Comparison of ENCODE assay signal across 10 cellular contexts in genomic region chrX:21993265-21993664, GRCh38. TPM values are rescaled to one million over a fixed set of nuclear protein-coding genes. Genes with fewer than 3 reads are reported as not detected.
DNase-seq lines count a peak whose midpoint lies in the region; ATAC-seq and TF ChIP-seq lines count a peak whose summit lies in the region.
"Had no signal": no experiment of that assay in that cellular context is flagged by ENCODE, and none has a peak within 500 bp of the region (broad histone marks: within the 10 kb centered on the region; RNA-seq: fewer than 3 reads in every experiment).

No MANE protein-coding gene starts in this region.

- H3K27ac ChIP-seq in vagina (no peak overlapping the region), WERI-Rb-1 (no peak overlapping the region)

- DNase-seq in GF-D8 (lab: John Stamatoyannopoulos, UW) (peak; percentile 72), globus pallidus (ENCODE audit: low spot score) (peak; percentile 38), vagina (ENCODE audit: extremely low spot score in 2 of 2) (no peak), WERI-Rb-1 (no peak), retina (no peak), NCI-H1092 (lab: John Stamatoyannopoulos, UW) (no peak)
- DNase-seq: CD4-positive, alpha-beta memory T cell; Karpas-422 had no signal

- intact Hi-C loops in vagina (cut with DNase I), result loop anchor here (5.0 kb wide), 1 partner anchor 1919 kb away; no protein-coding TSS in a partner anchor

- H3K9me3 ChIP-seq in vagina (no peaks in the 10 kb centered on the region), WERI-Rb-1 (ENCODE audit: severe bottlenecking) (no peaks in the 10 kb centered on the region)

- peaks cover 0 to 6% of the 10 kb centered on the region in 2 donors for H3K36me3 ChIP-seq in vagina
- H3K36me3 ChIP-seq in WERI-Rb-1, result peaks cover 3% of the 10 kb centered on the region

- no peak for TF ChIP-seq POLR2A in vagina (IDR thresholded peaks at IDR 0.05)

- TF ChIP-seq CTCF in vagina (IDR thresholded peaks at IDR 0.05) (no peak), WERI-Rb-1 (IDR thresholded peaks at IDR 0.05; ENCODE audit: low read depth, low read length) (no peak)

- H3K27me3 ChIP-seq in vagina (no peaks in the 10 kb centered on the region), WERI-Rb-1 (ENCODE audit: insufficient read depth, low read depth, severe bottlenecking) (no peaks in the 10 kb centered on the region)

- H3K4me3 ChIP-seq in vagina (no peak overlapping the region), WERI-Rb-1 (ENCODE audit: low read depth, low read length) (no peak overlapping the region)

- ATAC-seq in GM21360 (IDR thresholded peaks at IDR 0.05; ENCODE audit: unreplicated experiment) (peak; percentile 67), HG03354 (IDR thresholded peaks at IDR 0.05; ENCODE audit: poor library complexity, severe bottlenecking, unreplicated experiment) (peak; percentile 76)

- no peaks in the 10 kb centered on the region for H3K4me1 ChIP-seq in vagina

RNA-seq across cellular contexts. Expression of gene PHEX, which starts 38.9 kb away (rescaled TPM):
- total RNA-seq in vagina, result 0.49 TPM

RNA-seq across cellular contexts. Expression of gene SMS, which starts 52.8 kb away (rescaled TPM):
- total RNA-seq in vagina, result 36.8 TPM

Comparison
In these comparisons a context has a peak if more than half of its experiments do, and no peak if none do; other contexts are left out.
1. DNase-seq: peak in GF-D8 (single experiment) and globus pallidus (single experiment); none in vagina (0 of 2), WERI-Rb-1 (single experiment), retina (single experiment) and NCI-H1092 (single experiment).